In the genomic region with DNA sequence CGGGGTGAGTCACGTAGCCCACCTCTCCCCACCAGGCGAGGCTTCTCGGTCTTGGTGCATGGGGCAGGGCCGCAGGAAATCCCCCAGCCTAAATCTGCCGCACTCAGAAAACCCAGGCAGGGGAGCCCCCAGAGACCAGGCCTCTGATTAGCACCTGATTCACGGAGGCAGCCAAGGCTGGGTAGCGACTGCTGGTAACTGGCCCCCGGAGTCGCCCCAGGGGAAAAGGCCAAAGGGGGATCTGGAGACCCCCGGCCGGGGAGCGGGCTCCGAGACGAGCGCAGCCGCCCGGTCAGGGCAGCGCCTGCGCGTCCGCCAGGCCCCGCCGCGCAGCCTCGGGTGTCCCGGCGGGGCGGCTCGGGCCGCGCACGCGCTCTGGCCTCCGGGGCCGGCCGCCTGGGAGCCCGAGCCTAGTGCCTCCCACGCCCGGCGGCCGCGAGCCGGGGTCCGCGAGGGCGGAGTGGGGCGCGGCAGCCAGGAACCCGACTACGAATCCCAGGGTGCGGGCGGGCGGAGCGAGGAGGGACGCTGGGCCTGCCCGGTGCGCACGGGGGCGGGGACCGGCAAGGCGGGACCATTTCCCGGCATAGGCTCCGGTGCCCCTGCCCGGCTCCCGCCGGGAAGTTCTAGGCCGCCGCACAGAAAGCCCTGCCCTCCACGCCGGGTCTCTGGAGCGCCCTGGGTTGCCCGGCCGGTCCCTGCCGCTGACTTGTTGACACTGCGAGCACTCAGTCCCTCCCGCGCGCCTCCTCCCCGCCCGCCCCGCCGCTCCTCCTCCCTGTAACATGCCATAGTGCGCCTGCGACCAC, we compare ENCODE assay signal across 8 cellular contexts. TPM values are rescaled to one million over a fixed set of nuclear protein-coding genes. Genes with fewer than 3 reads are reported as not detected.
DNase-seq lines count a peak whose midpoint lies in the region; ATAC-seq lines count a peak whose summit lies in the region.

A gene with protein sequence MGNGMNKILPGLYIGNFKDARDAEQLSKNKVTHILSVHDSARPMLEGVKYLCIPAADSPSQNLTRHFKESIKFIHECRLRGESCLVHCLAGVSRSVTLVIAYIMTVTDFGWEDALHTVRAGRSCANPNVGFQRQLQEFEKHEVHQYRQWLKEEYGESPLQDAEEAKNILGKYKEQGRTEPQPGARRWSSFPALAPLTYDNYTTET (plus strand): TSS at position 791 of the 809 bp plus-strand sequence. CDS start 53 bp downstream, outside the sequence.

- no peak within 1 kb of the TSS for H2AK5ac ChIP-seq in mesenchymal stem cell (ENCODE audit: low read length, severe bottlenecking)

- H2BK15ac ChIP-seq in mesenchymal stem cell (ENCODE audit: low read depth, poor library complexity, severe bottlenecking) = peak within 1 kb of the TSS; percentile 77

- peak within 1 kb of the TSS in 1 of 2 experiments; percentile 97 for H3K14ac ChIP-seq in mesenchymal stem cell (ENCODE audit: low read length in 2 of 2)

- peak within 1 kb of the TSS; percentile 20 to 68 for H3K4ac ChIP-seq in mesenchymal stem cell (ENCODE audit: low read depth in 1 of 2, low read length in 2 of 2)

- H3K9ac ChIP-seq in mesenchymal stem cell (ENCODE audit: low read length) = peak within 1 kb of the TSS; percentile 93

- H2BK120ac ChIP-seq in mesenchymal stem cell (ENCODE audit: low read depth, low read length) = peak within 1 kb of the TSS; percentile 23

- H2AFZ ChIP-seq in mesenchymal stem cell (ENCODE audit: low read depth, low read length) = peak within 1 kb of the TSS; percentile 84

- peak; percentile 100 for DNase-seq in AG08395 (ENCODE audit: low spot score)
- peak; percentile 72 for DNase-seq in activated CD4-positive, alpha-beta T cell treated with anti-CD3 and anti-CD28 coated beads, Interleukin-2, amount 50 U/mL, for 1 hour
- peak; percentile 84 for DNase-seq in mesenchymal stem cell
- peak; percentile 48 for DNase-seq in stimulated activated CD8-positive, alpha-beta memory T cell treated with anti-CD3 and anti-CD28 coated beads, Interleukin-15, amount 100 ng/mL, for 1 hour (ENCODE audit: low read depth)
- no peak for DNase-seq in DMS 273 treated with DMSO at 0.1 percent for 48 hours (lab: John Stamatoyannopoulos, UW)

- H3K36me3 ChIP-seq in ectodermal cell (ENCODE audit: control insufficient read depth, insufficient read depth, low read length) = no peaks in the 10 kb centered on the region
- no peaks in the 10 kb centered on the region for H3K36me3 ChIP-seq in mesenchymal stem cell (ENCODE audit: control insufficient read depth in 1 of 2, insufficient read depth in 2 of 2, low read depth in 1 of 2, low read length in 2 of 2)

- peak within 1 kb of the TSS; percentile 91 for H4K91ac ChIP-seq in mesenchymal stem cell (ENCODE audit: low read length)

- peak; percentile 44 for ATAC-seq in GM19395 (IDR thresholded peaks at IDR 0.05; ENCODE audit: unreplicated experiment)
- peak; percentile 24 for ATAC-seq in HG03558 (IDR thresholded peaks at IDR 0.05; ENCODE audit: extremely low read depth, unreplicated experiment)

- H3K23ac ChIP-seq in mesenchymal stem cell (ENCODE audit: low read length in 2 of 2) = peak within 1 kb of the TSS in 1 of 2 experiments; percentile 36

- peak within 1 kb of the TSS; percentile 81 for H3K4me2 ChIP-seq in mesenchymal stem cell (ENCODE audit: low read length, poor library complexity, severe bottlenecking)

- H4K8ac ChIP-seq in mesenchymal stem cell (ENCODE audit: low read length) = peak within 1 kb of the TSS; percentile 92

- H3K4me1 ChIP-seq in ectodermal cell (ENCODE audit: control insufficient read depth, insufficient read depth, low read length) (peaks cover 7% of the 10 kb centered on the region), mesenchymal stem cell (ENCODE audit: control insufficient read depth, insufficient read depth, low read depth, low read length) (peaks cover 5% of the 10 kb centered on the region)

- H3K27me3 ChIP-seq in ectodermal cell (ENCODE audit: control insufficient read depth, insufficient read depth, low read length, poor library complexity, severe bottlenecking) (no peaks in the 10 kb centered on the region), mesenchymal stem cell (ENCODE audit: control insufficient read depth in 1 of 2, insufficient read depth in 1 of 2, low read length in 2 of 2) (peaks cover 0 to 8% of the 10 kb centered on the region in 2 experiments)

- H3K9me3 ChIP-seq in ectodermal cell (ENCODE audit: control insufficient read depth, low read length) = no peaks in the 10 kb centered on the region
- no peaks in the 10 kb centered on the region for H3K9me3 ChIP-seq in mesenchymal stem cell (ENCODE audit: control insufficient read depth, low read length)

- peak within 1 kb of the TSS; percentile 80 to 98 for H3K18ac ChIP-seq in mesenchymal stem cell (ENCODE audit: low read depth in 1 of 2, low read length in 2 of 2)

- peaks cover 8% of the 10 kb centered on the region for H3K79me1 ChIP-seq in mesenchymal stem cell (replicated peaks; ENCODE audit: low read length, poor library complexity, severe bottlenecking)

- WGBS in ectodermal cell, 2 experiments = 28 to 29% methylated on average over 85 of the region's 85 CpGs
- 57% methylated on average over 85 of the region's 85 CpGs for WGBS in mesenchymal stem cell

- peak within 1 kb of the TSS; percentile 50 for H2BK5ac ChIP-seq in mesenchymal stem cell (ENCODE audit: low read depth, low read length, poor library complexity, severe bottlenecking)

- H3K27ac ChIP-seq in ectodermal cell (ENCODE audit: insufficient read depth, low read depth, low read length, poor library complexity, severe bottlenecking) = peak within 1 kb of the TSS; percentile 74
- peak within 1 kb of the TSS; percentile 89 for H3K27ac ChIP-seq in mesenchymal stem cell (ENCODE audit: low read length, poor library complexity, severe bottlenecking)

- peak within 1 kb of the TSS in 1 of 2 experiments; percentile 67 for H2BK12ac ChIP-seq in mesenchymal stem cell (ENCODE audit: low read length in 2 of 2)

- peak within 1 kb of the TSS; percentile 60 for H3K4me3 ChIP-seq in ectodermal cell (ENCODE audit: insufficient read depth, low read depth, low read length)
- H3K4me3 ChIP-seq in mesenchymal stem cell (ENCODE audit: insufficient read depth in 1 of 2, low read depth in 1 of 2, low read length in 2 of 2) = peak within 1 kb of the TSS; percentile 84 to 86

RNA-seq across cellular contexts. Expression of the gene that starts here (rescaled TPM):
- polyA plus RNA-seq in ectodermal cell (2013, experiment 1 of 4) = 59.7 TPM
- polyA plus RNA-seq in ectodermal cell (2013, experiment 2 of 4) = 52.9 TPM
- 50.2 TPM for polyA plus RNA-seq in ectodermal cell (2013, experiment 3 of 4)
- polyA plus RNA-seq in ectodermal cell (2013, experiment 4 of 4) = 48.9 TPM
- polyA plus RNA-seq in mesenchymal stem cell (2013, experiment 1 of 2) = 27.0 TPM
- polyA plus RNA-seq in mesenchymal stem cell (2013, experiment 2 of 2) = 27.3 TPM
